ENCODE assay signal across 1 cellular context in the genomic region with DNA sequence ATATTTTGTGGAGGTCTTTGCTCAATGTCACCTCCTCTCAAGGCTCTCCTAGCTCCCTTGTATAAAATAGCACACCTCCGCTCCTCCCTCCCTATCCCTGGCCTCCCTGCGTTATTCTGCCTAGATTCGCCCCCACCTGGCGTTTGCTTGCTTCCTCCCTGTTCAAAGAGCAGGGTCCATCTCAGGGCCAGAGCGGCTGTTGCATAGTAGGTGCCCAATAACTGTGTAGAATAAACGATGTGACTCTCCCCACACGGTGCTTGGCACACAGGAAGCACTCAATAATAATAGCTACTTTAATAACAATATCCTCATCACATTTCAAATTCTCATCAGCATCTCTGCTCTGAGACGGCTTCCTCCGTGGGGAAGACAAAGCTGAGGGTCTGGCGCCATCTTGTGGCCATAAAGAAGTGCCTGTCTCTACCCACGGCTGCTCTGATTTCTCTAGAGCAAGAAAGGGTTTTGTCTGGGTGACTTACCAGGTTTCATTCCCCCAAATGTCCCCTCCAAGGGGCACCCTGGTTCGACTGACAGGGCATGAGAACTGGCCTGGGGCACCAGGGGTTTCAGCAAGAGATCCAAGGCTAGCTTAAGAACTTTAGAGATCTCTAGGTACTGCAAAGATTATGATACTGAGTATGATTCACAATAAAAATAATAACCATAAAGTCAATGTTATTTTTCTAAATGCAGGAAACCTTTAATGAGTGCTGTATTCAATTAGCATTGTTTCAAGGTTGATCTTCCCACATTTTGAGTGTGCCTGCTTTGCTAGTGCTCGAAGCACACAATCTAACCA.
TF ChIP-seq lines count a peak whose summit lies in the region.

No MANE protein-coding gene starts in this region.

TF ChIP-seq in K562, 482 proteins besides CTCF, POLR2A, EP300 and RAD21 (continues in another document):
- TF ChIP-seq RREB1 (CRISPR knock-in tag; IDR thresholded peaks at IDR 0.05) (0 out of 2 replicates have a peak, but pooled peaks have one; percentile 45), PHB2 (IDR thresholded peaks at IDR 0.05; ENCODE audit: low read depth) (no peak), THRAP3 (IDR thresholded peaks at IDR 0.05; ENCODE audit: borderline replicate concordance) (no peak), ZFPM2 (CRISPR knock-in tag; IDR thresholded peaks at IDR 0.05) (no peak), DMBX1 (CRISPR knock-in tag; IDR thresholded peaks at IDR 0.05; ENCODE audit: borderline replicate concordance) (no peak), BRD9 (IDR thresholded peaks at IDR 0.05; ENCODE audit: low read depth, partially characterized antibody) (no peak), BMI1 (IDR thresholded peaks at IDR 0.05; ENCODE audit: low read length) (no peak), ZNF232 (CRISPR knock-in tag; IDR thresholded peaks at IDR 0.05) (no peak), ZNF143 (CRISPR knock-in tag; IDR thresholded peaks at IDR 0.05) (no peak), HDAC1 (IDR thresholded peaks at IDR 0.05) (no peak), ARID2 (IDR thresholded peaks at IDR 0.05) (peak; percentile 74; the same call in 1 of the 2 replicates), IFI16 (CRISPR knock-in tag; IDR thresholded peaks at IDR 0.05) (no peak), SMARCA4 (IDR thresholded peaks at IDR 0.05) (no peak), GTF2F1 (IDR thresholded peaks at IDR 0.05; ENCODE audit: low read depth, low read length) (no peak), ZNF584 (CRISPR knock-in tag; IDR thresholded peaks at IDR 0.05; ENCODE audit: low read depth) (no peak), HDAC2 (IDR thresholded peaks at IDR 0.05) (no peak), ZNF263 (CRISPR knock-in tag; IDR thresholded peaks at IDR 0.05; ENCODE audit: borderline replicate concordance) (peak; percentile 19), KLF10 (CRISPR knock-in tag; IDR thresholded peaks at IDR 0.05) (no peak), ZNF778 (CRISPR knock-in tag; IDR thresholded peaks at IDR 0.05) (no peak), TEAD4 (IDR thresholded peaks at IDR 0.05; ENCODE audit: low read length) (no peak), TEAD4 (CRISPR knock-in tag; IDR thresholded peaks at IDR 0.05; ENCODE audit: borderline replicate concordance) (no peak), MXD1 (CRISPR knock-in tag; IDR thresholded peaks at IDR 0.05; ENCODE audit: borderline replicate concordance, poor library complexity, severe bottlenecking) (no peak), FOXK1 (CRISPR knock-in tag; IDR thresholded peaks at IDR 0.05; ENCODE audit: borderline replicate concordance) (no peak), FOXA1 (IDR thresholded peaks at IDR 0.05; ENCODE audit: borderline replicate concordance) (no peak), HMBOX1 (IDR thresholded peaks at IDR 0.05) (no peak), ARID4B (CRISPR knock-in tag; IDR thresholded peaks at IDR 0.05) (no peak)
- TF ChIP-seq, protein P1, sequence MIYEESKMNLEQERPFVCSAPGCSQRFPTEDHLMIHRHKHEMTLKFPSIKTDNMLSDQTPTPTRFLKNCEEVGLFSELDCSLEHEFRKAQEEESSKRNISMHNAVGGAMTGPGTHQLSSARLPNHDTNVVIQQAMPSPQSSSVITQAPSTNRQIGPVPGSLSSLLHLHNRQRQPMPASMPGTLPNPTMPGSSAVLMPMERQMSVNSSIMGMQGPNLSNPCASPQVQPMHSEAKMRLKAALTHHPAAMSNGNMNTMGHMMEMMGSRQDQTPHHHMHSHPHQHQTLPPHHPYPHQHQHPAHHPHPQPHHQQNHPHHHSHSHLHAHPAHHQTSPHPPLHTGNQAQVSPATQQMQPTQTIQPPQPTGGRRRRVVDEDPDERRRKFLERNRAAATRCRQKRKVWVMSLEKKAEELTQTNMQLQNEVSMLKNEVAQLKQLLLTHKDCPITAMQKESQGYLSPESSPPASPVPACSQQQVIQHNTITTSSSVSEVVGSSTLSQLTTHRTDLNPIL (CRISPR knock-in tag; IDR thresholded peaks at IDR 0.05), result no peak
- TF ChIP-seq, protein P2, sequence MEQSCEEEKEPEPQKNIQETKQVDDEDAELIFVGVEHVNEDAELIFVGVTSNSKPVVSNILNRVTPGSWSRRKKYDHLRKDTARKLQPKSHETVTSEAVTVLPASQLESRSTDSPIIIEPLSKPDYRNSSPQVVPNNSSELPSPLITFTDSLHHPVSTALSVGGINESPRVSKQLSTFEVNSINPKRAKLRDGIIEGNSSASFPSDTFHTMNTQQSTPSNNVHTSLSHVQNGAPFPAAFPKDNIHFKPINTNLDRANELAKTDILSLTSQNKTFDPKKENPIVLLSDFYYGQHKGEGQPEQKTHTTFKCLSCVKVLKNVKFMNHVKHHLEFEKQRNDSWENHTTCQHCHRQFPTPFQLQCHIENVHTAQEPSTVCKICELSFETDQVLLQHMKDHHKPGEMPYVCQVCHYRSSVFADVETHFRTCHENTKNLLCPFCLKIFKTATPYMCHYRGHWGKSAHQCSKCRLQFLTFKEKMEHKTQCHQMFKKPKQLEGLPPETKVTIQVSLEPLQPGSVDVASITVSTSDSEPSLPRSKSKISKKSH (CRISPR knock-in tag; IDR thresholded peaks at IDR 0.05), result no peak
- TF ChIP-seq, protein P3, sequence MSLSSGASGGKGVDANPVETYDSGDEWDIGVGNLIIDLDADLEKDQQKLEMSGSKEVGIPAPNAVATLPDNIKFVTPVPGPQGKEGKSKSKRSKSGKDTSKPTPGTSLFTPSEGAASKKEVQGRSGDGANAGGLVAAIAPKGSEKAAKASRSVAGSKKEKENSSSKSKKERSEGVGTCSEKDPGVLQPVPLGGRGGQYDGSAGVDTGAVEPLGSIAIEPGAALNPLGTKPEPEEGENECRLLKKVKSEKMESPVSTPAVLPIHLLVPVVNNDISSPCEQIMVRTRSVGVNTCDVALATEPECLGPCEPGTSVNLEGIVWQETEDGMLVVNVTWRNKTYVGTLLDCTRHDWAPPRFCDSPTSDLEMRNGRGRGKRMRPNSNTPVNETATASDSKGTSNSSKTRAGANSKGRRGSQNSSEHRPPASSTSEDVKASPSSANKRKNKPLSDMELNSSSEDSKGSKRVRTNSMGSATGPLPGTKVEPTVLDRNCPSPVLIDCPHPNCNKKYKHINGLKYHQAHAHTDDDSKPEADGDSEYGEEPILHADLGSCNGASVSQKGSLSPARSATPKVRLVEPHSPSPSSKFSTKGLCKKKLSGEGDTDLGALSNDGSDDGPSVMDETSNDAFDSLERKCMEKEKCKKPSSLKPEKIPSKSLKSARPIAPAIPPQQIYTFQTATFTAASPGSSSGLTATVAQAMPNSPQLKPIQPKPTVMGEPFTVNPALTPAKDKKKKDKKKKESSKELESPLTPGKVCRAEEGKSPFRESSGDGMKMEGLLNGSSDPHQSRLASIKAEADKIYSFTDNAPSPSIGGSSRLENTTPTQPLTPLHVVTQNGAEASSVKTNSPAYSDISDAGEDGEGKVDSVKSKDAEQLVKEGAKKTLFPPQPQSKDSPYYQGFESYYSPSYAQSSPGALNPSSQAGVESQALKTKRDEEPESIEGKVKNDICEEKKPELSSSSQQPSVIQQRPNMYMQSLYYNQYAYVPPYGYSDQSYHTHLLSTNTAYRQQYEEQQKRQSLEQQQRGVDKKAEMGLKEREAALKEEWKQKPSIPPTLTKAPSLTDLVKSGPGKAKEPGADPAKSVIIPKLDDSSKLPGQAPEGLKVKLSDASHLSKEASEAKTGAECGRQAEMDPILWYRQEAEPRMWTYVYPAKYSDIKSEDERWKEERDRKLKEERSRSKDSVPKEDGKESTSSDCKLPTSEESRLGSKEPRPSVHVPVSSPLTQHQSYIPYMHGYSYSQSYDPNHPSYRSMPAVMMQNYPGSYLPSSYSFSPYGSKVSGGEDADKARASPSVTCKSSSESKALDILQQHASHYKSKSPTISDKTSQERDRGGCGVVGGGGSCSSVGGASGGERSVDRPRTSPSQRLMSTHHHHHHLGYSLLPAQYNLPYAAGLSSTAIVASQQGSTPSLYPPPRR (CRISPR knock-in tag; IDR thresholded peaks at IDR 0.05; ENCODE audit: borderline replicate concordance), result no peak
- TF ChIP-seq, protein P4, sequence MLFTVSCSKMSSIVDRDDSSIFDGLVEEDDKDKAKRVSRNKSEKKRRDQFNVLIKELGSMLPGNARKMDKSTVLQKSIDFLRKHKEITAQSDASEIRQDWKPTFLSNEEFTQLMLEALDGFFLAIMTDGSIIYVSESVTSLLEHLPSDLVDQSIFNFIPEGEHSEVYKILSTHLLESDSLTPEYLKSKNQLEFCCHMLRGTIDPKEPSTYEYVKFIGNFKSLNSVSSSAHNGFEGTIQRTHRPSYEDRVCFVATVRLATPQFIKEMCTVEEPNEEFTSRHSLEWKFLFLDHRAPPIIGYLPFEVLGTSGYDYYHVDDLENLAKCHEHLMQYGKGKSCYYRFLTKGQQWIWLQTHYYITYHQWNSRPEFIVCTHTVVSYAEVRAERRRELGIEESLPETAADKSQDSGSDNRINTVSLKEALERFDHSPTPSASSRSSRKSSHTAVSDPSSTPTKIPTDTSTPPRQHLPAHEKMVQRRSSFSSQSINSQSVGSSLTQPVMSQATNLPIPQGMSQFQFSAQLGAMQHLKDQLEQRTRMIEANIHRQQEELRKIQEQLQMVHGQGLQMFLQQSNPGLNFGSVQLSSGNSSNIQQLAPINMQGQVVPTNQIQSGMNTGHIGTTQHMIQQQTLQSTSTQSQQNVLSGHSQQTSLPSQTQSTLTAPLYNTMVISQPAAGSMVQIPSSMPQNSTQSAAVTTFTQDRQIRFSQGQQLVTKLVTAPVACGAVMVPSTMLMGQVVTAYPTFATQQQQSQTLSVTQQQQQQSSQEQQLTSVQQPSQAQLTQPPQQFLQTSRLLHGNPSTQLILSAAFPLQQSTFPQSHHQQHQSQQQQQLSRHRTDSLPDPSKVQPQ (CRISPR knock-in tag; IDR thresholded peaks at IDR 0.05; ENCODE audit: borderline replicate concordance), result no peak
